ENCODE assay signal across 8 cellular contexts in the genomic region with DNA sequence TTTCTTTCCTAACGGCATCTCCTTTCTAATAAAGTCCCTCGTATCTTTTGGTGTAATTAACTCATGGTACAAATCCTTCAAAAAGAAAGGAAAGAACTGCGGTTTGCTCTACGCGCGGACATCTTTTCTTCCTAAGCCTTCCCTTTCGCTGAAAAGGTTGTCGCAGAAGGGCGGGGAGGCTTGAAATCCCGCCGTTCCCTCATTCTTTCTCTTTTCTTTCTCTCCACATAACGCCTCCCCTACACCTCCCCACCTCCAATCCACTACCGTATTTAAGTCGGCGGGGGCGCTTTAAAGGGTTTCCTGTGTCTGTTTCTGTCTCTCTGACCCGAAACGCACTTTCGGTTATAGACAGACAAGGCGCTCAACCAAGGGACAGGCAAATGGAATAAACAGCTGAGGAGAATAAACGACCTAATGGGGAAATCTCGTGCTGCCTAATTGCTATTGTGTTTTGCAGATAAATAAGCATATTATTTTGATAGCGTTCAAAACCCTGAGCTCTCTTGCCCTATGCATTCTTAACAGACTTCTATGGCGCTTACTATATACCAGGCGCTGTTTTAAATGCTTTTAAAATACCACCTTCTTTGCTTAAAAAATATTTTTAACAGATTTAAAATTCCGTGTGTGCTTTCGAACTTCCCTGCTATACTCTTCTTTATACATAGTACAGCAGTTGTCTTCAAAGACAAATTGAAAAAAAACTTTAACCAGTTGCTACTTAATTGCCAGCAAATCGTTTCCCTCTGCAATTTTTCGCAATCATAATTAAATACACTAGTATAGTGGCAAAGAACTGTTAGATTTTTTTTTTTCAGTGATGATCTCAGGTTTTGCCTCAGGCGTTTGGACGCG. TPM values are rescaled to one million over a fixed set of nuclear protein-coding genes. Genes with fewer than 3 reads are reported as not detected.
A peak's percentile ranks its signal among the peaks of the same experiment; 100 is the strongest.
DNase-seq lines count a peak whose midpoint lies in the region; ATAC-seq, FAIRE-seq and TF ChIP-seq lines count a peak whose summit lies in the region.

No MANE protein-coding gene starts in this region.

- peaks cover 66% of the 10 kb centered on the region for H3K27me3 ChIP-seq in HCT116 (ENCODE audit: insufficient read depth, low read length)
- H3K27me3 ChIP-seq in H1 (replicated peaks in 1 of 4; ENCODE audit: control insufficient read depth in 3 of 4, extremely low read depth in 1 of 4, insufficient read depth in 3 of 4, low read length in 3 of 4): peaks cover 0 to 25% (median 16%) of the 10 kb centered on the region in 4 experiments; a peak in 6 of 7 replicates

- FAIRE-seq in GM12891 (lab: Jason Lieb, UNC) (peak; percentile 79), H1 (lab: Jason Lieb, UNC) (peak; percentile 66)

- intact Hi-C loops in HCT116 (cut with micrococcal nuclease): no loop called here

- H3K18ac ChIP-seq in H1 (ENCODE audit: extremely low read depth, low read length): peak overlapping the region; percentile 71; the same call in 1 of the 2 replicates

- H3K23me2 ChIP-seq in H1 (ENCODE audit: low read depth, low read length): peaks cover 27% of the 10 kb centered on the region

- H3K9ac ChIP-seq in HCT116 (ENCODE audit: low read length) (no peak overlapping the region), H1 (replicated peaks in 1 of 4; ENCODE audit: extremely low read depth in 1 of 4, low read depth in 3 of 4, low read length in 3 of 4) (peak overlapping the region in 3 of 4 experiments; percentile 13 to 23 (median 15); a peak in 3 of 7 replicates)

- DNase-seq in GM12891 (ENCODE audit: insufficient read length, low spot score) (no peak), HCT116 (ENCODE audit: low read depth, low spot score) (no peak), NAMALWA (ENCODE audit: low spot score) (peak; percentile 94), H1 (ENCODE audit: low read depth in 1 of 2, low spot score in 2 of 2) (peak; percentile 64 to 72), midbrain (lab: John Stamatoyannopoulos, UW) (peak; percentile 84), dedifferentiated amniotic fluid mesenchymal stem cell (ENCODE audit: extremely low spot score) (no peak)
- peak; percentile 71 for DNase-seq in activated CD4-positive, alpha-beta memory T cell treated with anti-CD3 and anti-CD28 coated beads, Interleukin-2, amount 10 ng/mL, durations not matched to agents 7 days and 5 days
- peak; percentile 75 for DNase-seq in stimulated activated CD8-positive, alpha-beta memory T cell treated with anti-CD3 and anti-CD28 coated beads, Interleukin-4, amount 100 ng/mL, for 48 hours

- CTCF ChIA-PET in HCT116 (lab: Charles Lee) (no interaction called here), H1 (lab: Charles Lee; ENCODE audit: partially characterized antibody) (interaction anchor here (0.5 to 2.0 kb wide), 4 partner anchors 10 to 1354 kb away, joined by 3 to 8 read pairs (median 6); no protein-coding TSS in a partner anchor)
- CTCF ChIA-PET in activated CD4-positive, alpha-beta memory T cell treated with anti-CD3 and anti-CD28 coated beads, Interleukin-2, amount 10 ng/mL, durations not matched to agents 7 days and 5 days (lab: Charles Lee): interaction anchor here (1.0 to 1.4 kb wide), 4 partner anchors 32 to 209 kb away, joined by 3 to 4 read pairs (median 4); a partner anchor contains a TSS

- H3K4me3 ChIP-seq in HCT116 (replicated peaks in 1 of 2; ENCODE audit: low read depth in 1 of 2, low read length in 2 of 2) (peak overlapping the region; percentile 18 to 35; a peak in 3 of 4 replicates), H1 (ENCODE audit: extremely low read depth in 1 of 4, insufficient read depth in 2 of 4, low read depth in 3 of 4, low read length in 4 of 4) (peak overlapping the region; percentile 72 to 77 (median 76))

- ATAC-seq in HCT116: no peak

- H3K4me2 ChIP-seq in HCT116 (ENCODE audit: low read length) (peak overlapping the region; percentile 64), H1 (ENCODE audit: insufficient read depth in 1 of 2, low read depth in 2 of 2, low read length in 2 of 2) (peak overlapping the region; percentile 96 to 99)

- peak overlapping the region; percentile 30 for H2AFZ ChIP-seq in HCT116 (ENCODE audit: low read depth, low read length, poor library complexity, severe bottlenecking)
- no peak overlapping the region for H2AFZ ChIP-seq in H1 (ENCODE audit: low read length)

- BruUV-seq in HCT116 (replicated peaks; lab: Mats Ljungman, UMichigan): no TSS peak

- H3K4me1 Mint-ChIP-seq in activated CD4-positive, alpha-beta memory T cell treated with anti-CD3 and anti-CD28 coated beads, Interleukin-2, amount 10 ng/mL, durations not matched to agents 7 days and 5 days: peaks cover 38% of the 10 kb centered on the region

- H4K8ac ChIP-seq in H1 (ENCODE audit: extremely low read depth, insufficient read depth, low read length): no peak overlapping the region

- H2BK12ac ChIP-seq in H1 (ENCODE audit: low read depth, low read length): 0 out of 2 replicates have a peak overlapping the region, but pooled peaks have one; percentile 64

- TF ChIP-seq POLR2A in GM12891 (IDR thresholded peaks at IDR 0.05; ENCODE audit: low read depth, low read length) (no peak), HCT116 (IDR thresholded peaks at IDR 0.05; ENCODE audit: borderline replicate concordance, extremely low read depth, insufficient read depth, insufficient read length) (no peak), H1 (IDR thresholded peaks at IDR 0.05; ENCODE audit: control extremely low read depth in 1 of 2, low read depth in 2 of 2, low read length in 2 of 2) (no peak; a peak in 2 of 3 replicates)

- 2% methylated on average over 28 of the region's 32 CpGs; no CpG with 5 or more reads in 1 of the 2 experiments for WGBS in H1 (ENCODE audit: extremely low coverage in 1 of 2, insufficient coverage in 1 of 2, insufficient read length in 1 of 2, insufficient replicate concordance in 2 of 2, low coverage in 1 of 2, low lambda C conversion rate in 2 of 2, missing lambda C conversion rate in 1 of 2), 2 experiments

- H3K27ac ChIP-seq in HCT116 (ENCODE audit: low read depth, low read length) (no peak overlapping the region), H1 (ENCODE audit: low read depth, low read length) (no peak overlapping the region)

- H3K23ac ChIP-seq in H1 (ENCODE audit: insufficient read length): no peak overlapping the region

- H3K27ac Mint-ChIP-seq in activated CD4-positive, alpha-beta memory T cell treated with anti-CD3 and anti-CD28 coated beads, Interleukin-2, amount 10 ng/mL, durations not matched to agents 7 days and 5 days: no peak overlapping the region

- peak overlapping the region; percentile 80 for H3K4me3 Mint-ChIP-seq in activated CD4-positive, alpha-beta memory T cell treated with anti-CD3 and anti-CD28 coated beads, Interleukin-2, amount 10 ng/mL, durations not matched to agents 7 days and 5 days

- peak in 1 of 2 experiments; percentile 70; a peak in 1 of 3 replicates for TF ChIP-seq EP300 in H1 (IDR thresholded peaks at IDR 0.05; ENCODE audit: borderline replicate concordance in 1 of 2, low read depth in 2 of 2, low read length in 2 of 2)

- 0 out of 2 replicates have a peak overlapping the region, but pooled peaks have one; percentile 19 for H2BK5ac ChIP-seq in H1 (ENCODE audit: low read depth, low read length)

- H2BK120ac ChIP-seq in H1 (replicated peaks; ENCODE audit: low read depth, low read length): no peak overlapping the region

- H3K9me3 ChIP-seq in HCT116 (ENCODE audit: control insufficient read depth in 1 of 2, insufficient read depth in 1 of 2, low read depth in 1 of 2, low read length in 2 of 2) (no peaks in the 10 kb centered on the region), H1 (ENCODE audit: insufficient read depth in 2 of 2, low read depth in 1 of 2, low read length in 1 of 2) (no peaks in the 10 kb centered on the region)

- H3K4ac ChIP-seq in H1 (replicated peaks; ENCODE audit: insufficient read length, low read depth, low read length): no peak overlapping the region

- H3K36me3 Mint-ChIP-seq in activated CD4-positive, alpha-beta memory T cell treated with anti-CD3 and anti-CD28 coated beads, Interleukin-2, amount 10 ng/mL, durations not matched to agents 7 days and 5 days (ENCODE audit: low read depth): no peaks in the 10 kb centered on the region

- H3K4me1 ChIP-seq in HCT116 (ENCODE audit: control insufficient read depth in 1 of 2, insufficient read depth in 2 of 2, low read length in 2 of 2): peaks cover 0 to 10% of the 10 kb centered on the region in 2 experiments; a peak in 2 of 4 replicates
- H3K4me1 ChIP-seq in H1 (replicated peaks in 1 of 4; ENCODE audit: control insufficient read depth in 3 of 4, insufficient read depth in 4 of 4, low read length in 3 of 4): peaks cover 2 to 15% (median 7%) of the 10 kb centered on the region in 4 experiments; a peak in 5 of 7 replicates

- no peak overlapping the region; the same call in 1 of the 2 replicates for H2BK15ac ChIP-seq in H1 (ENCODE audit: low read length)

- H4K5ac ChIP-seq in H1 (ENCODE audit: insufficient read length, low read depth, low read length): no peak overlapping the region

- H3K56ac ChIP-seq in H1 (replicated peaks; ENCODE audit: insufficient read length, low read depth, low read length): no peak overlapping the region

- peaks cover 4% of the 10 kb centered on the region; the same call in 1 of the 2 replicates for H3K79me1 ChIP-seq in H1 (ENCODE audit: low read depth, low read length)

- RAD21 ChIA-PET in HCT116 (lab: Charles Lee; ENCODE audit: low non-redundant PET in 1 of 2, low total read pairs in 2 of 2, uncharacterized antibody in 2 of 2, unreplicated experiment in 2 of 2): no interaction called here

- H3K79me2 ChIP-seq in HCT116 (ENCODE audit: insufficient read depth, low read length) (no peaks in the 10 kb centered on the region), H1 (ENCODE audit: control insufficient read depth in 1 of 2, insufficient read depth in 2 of 2, low read length in 2 of 2) (peaks cover 0 to 22% of the 10 kb centered on the region in 2 experiments; a peak in 3 of 4 replicates)

- H3K36me3 ChIP-seq in HCT116 (ENCODE audit: control insufficient read depth in 1 of 2, insufficient read depth in 2 of 2, low read length in 2 of 2): no peaks in the 10 kb centered on the region
- H3K36me3 ChIP-seq in H1 (ENCODE audit: control insufficient read depth in 2 of 4, insufficient read depth in 4 of 4, low read length in 3 of 4): no peaks in the 10 kb centered on the region

- H4K20me1 ChIP-seq in HCT116 (ENCODE audit: insufficient read depth) (no peaks in the 10 kb centered on the region), H1 (replicated peaks in 1 of 2; ENCODE audit: control insufficient read depth in 1 of 2, insufficient read depth in 2 of 2, low read length in 2 of 2) (peaks cover 2 to 5% of the 10 kb centered on the region in 2 experiments)

- H3K9me3 Mint-ChIP-seq in activated CD4-positive, alpha-beta memory T cell treated with anti-CD3 and anti-CD28 coated beads, Interleukin-2, amount 10 ng/mL, durations not matched to agents 7 days and 5 days: no peaks in the 10 kb centered on the region

- H3K27me3 Mint-ChIP-seq in activated CD4-positive, alpha-beta memory T cell treated with anti-CD3 and anti-CD28 coated beads, Interleukin-2, amount 10 ng/mL, durations not matched to agents 7 days and 5 days: peaks cover 77% of the 10 kb centered on the region

- no peak for TF ChIP-seq CTCF in HCT116 (IDR thresholded peaks at IDR 0.05 in 2 of 3, conservative IDR thresholded peaks at IDR 0.05 in 1 of 3; ENCODE audit: borderline replicate concordance in 1 of 3, insufficient read depth in 1 of 3, low read depth in 2 of 3, low read length in 2 of 3)
- TF ChIP-seq CTCF in H1 (IDR thresholded peaks at IDR 0.05; ENCODE audit: control extremely low read depth in 1 of 3, insufficient read depth in 1 of 3, low read depth in 1 of 3, low read length in 3 of 3): no peak

- TF ChIP-seq RAD21 in HCT116 (IDR thresholded peaks at IDR 0.05; ENCODE audit: low read depth) (no peak), H1 (IDR thresholded peaks at IDR 0.05 in 1 of 2, conservative IDR thresholded peaks at IDR 0.05 in 1 of 2; ENCODE audit: low read depth in 2 of 2, low read length in 2 of 2) (0 out of 4 replicates have a peak, but pooled peaks of 1 of the 2 experiments have one; percentile 15)

- POLR2A ChIA-PET in HCT116 (lab: Charles Lee) (no interaction called here), H1 (lab: Charles Lee; ENCODE audit: partially characterized antibody) (interaction anchor here (0.9 to 2.3 kb wide), 10 partner anchors 9 to 383 kb away, joined by 3 to 12 read pairs (median 4); a partner anchor contains a TSS)
- POLR2A ChIA-PET in activated CD4-positive, alpha-beta memory T cell treated with anti-CD3 and anti-CD28 coated beads, Interleukin-2, amount 10 ng/mL, durations not matched to agents 7 days and 5 days (lab: Charles Lee): interaction anchor here (1.1 to 1.8 kb wide), 3 partner anchors 34 to 446 kb away, joined by 3 to 6 read pairs (median 5); a partner anchor contains a TSS

- H4K91ac ChIP-seq in H1 (replicated peaks; ENCODE audit: insufficient read length, low read length): peak overlapping the region; percentile 12

- peak overlapping the region; percentile 44; the same call in 1 of the 2 replicates for H2BK20ac ChIP-seq in H1 (ENCODE audit: low read length)

- no peak overlapping the region for H2AK5ac ChIP-seq in H1 (ENCODE audit: low read depth, low read length)

- H3K14ac ChIP-seq in H1 (ENCODE audit: insufficient read length): no peak overlapping the region

- no peaks in the 10 kb centered on the region for H3K9me2 ChIP-seq in HCT116 (ENCODE audit: insufficient read depth)

RNA-seq across cellular contexts. Expression of a gene that starts 2.5 kb away (rescaled TPM):
- 0.14 TPM for polyA plus RNA-seq in GM12891 (2012; ENCODE audit: low read depth, missing spikeins)
- not detected for total RNA-seq in HCT116 (2021; ENCODE audit: unreplicated experiment)
- 0.04 TPM in 1 of 2 replicates, not detected in the other for polyA plus RNA-seq in HCT116 (2012)
- not detected for total RNA-seq in activated CD4-positive, alpha-beta memory T cell treated with anti-CD3 and anti-CD28 coated beads, Interleukin-2, amount 10 ng/mL, durations not matched to agents 7 days and 5 days
- 16.2 and 17.7 TPM in 2 replicates for total RNA-seq in H1 (2021; fragmentation: NEBNext Ultra II Directional; extraction: Animal tissue kit (Norgen Biotek cat#: 25700))
- 9.1 and 12.6 TPM in 2 replicates for polyA plus RNA-seq in H1 (2011; rRNA removed)
- 7.7 TPM for polyA plus RNA-seq in H1 (2011; cell fraction: cytosol; rRNA removed)
- polyA plus RNA-seq in H1 (2011; cell fraction: nucleus; rRNA removed): 8.0 TPM
- 6.4 to 8.2 TPM (median 7.2 TPM) in 4 replicates for polyA plus RNA-seq in H1 (2012, experiment 1 of 2)
- 6.0 TPM for polyA plus RNA-seq in H1 (2012, experiment 2 of 2)
- 10.8 TPM for polyA plus RNA-seq in H1 (2013, experiment 1 of 2)
- 11.3 TPM for polyA plus RNA-seq in H1 (2013, experiment 2 of 2)
- 4.2 TPM in 2 replicates for polyA minus RNA-seq in H1 (2011; rRNA and poly(A)+ RNA removed)
- polyA minus RNA-seq in H1 (2011; cell fraction: cytosol; rRNA and poly(A)+ RNA removed): 7.3 TPM
- polyA minus RNA-seq in H1 (2011; cell fraction: nucleus; rRNA and poly(A)+ RNA removed): 6.2 TPM

RNA-seq across cellular contexts. Expression of a gene that starts 43.8 kb away (rescaled TPM):
- 25.1 TPM for polyA plus RNA-seq in GM12891 (2012; ENCODE audit: low read depth, missing spikeins)
- total RNA-seq in HCT116 (2021; ENCODE audit: unreplicated experiment): 13.8 TPM
- 7.7 and 8.6 TPM in 2 replicates for polyA plus RNA-seq in HCT116 (2012)
- 10 to 100 TPM; 45.2 to 49.9 TPM for total RNA-seq in activated CD4-positive, alpha-beta memory T cell treated with anti-CD3 and anti-CD28 coated beads, Interleukin-2, amount 10 ng/mL, durations not matched to agents 7 days and 5 days
- 10.3 and 10.7 TPM in 2 replicates for total RNA-seq in H1 (2021; fragmentation: NEBNext Ultra II Directional; extraction: Animal tissue kit (Norgen Biotek cat#: 25700))
- polyA plus RNA-seq in H1 (2011; rRNA removed): 2.0 and 2.6 TPM in 2 replicates
- 4.1 TPM for polyA plus RNA-seq in H1 (2011; cell fraction: cytosol; rRNA removed)
- 6.6 TPM for polyA plus RNA-seq in H1 (2011; cell fraction: nucleus; rRNA removed)
- polyA plus RNA-seq in H1 (2012, experiment 1 of 2): 5.3 to 12.3 TPM (median 5.7 TPM) in 4 replicates
- polyA plus RNA-seq in H1 (2012, experiment 2 of 2): 0.34 TPM
- polyA plus RNA-seq in H1 (2013, experiment 1 of 2): 7.8 TPM
- 6.5 TPM for polyA plus RNA-seq in H1 (2013, experiment 2 of 2)
- 19.8 and 24.2 TPM in 2 replicates for polyA minus RNA-seq in H1 (2011; rRNA and poly(A)+ RNA removed)
- polyA minus RNA-seq in H1 (2011; cell fraction: cytosol; rRNA and poly(A)+ RNA removed): 7.0 TPM
- polyA minus RNA-seq in H1 (2011; cell fraction: nucleus; rRNA and poly(A)+ RNA removed): 12.3 TPM

Comparison
In these comparisons a context has a peak if more than half of its experiments do, and no peak if none do; other contexts are left out.
1. DNase-seq: peak in NAMALWA (single experiment), activated CD4-positive, alpha-beta memory T cell treated with anti-CD3 and anti-CD28 coated beads, Interleukin-2, amount 10 ng/mL, durations not matched to agents 7 days and 5 days (single experiment), H1 (2 of 2), midbrain (single experiment) and stimulated activated CD8-positive, alpha-beta memory T cell treated with anti-CD3 and anti-CD28 coated beads, Interleukin-4, amount 100 ng/mL, for 48 hours (single experiment); none in GM12891 (single experiment), HCT116 (single experiment) and dedifferentiated amniotic fluid mesenchymal stem cell (single experiment).
2. RNA of a gene that starts 2.5 kb away (total RNA-seq): 16.2 to 17.7 TPM in H1; not detected in HCT116 (single experiment) and not detected in activated CD4-positive, alpha-beta memory T cell treated with anti-CD3 and anti-CD28 coated beads, Interleukin-2, amount 10 ng/mL, durations not matched to agents 7 days and 5 days; every median in the first group is over 10 times any median in the second.